Comparison of ENCODE assay signal across 13 cellular contexts in the genomic region with DNA sequence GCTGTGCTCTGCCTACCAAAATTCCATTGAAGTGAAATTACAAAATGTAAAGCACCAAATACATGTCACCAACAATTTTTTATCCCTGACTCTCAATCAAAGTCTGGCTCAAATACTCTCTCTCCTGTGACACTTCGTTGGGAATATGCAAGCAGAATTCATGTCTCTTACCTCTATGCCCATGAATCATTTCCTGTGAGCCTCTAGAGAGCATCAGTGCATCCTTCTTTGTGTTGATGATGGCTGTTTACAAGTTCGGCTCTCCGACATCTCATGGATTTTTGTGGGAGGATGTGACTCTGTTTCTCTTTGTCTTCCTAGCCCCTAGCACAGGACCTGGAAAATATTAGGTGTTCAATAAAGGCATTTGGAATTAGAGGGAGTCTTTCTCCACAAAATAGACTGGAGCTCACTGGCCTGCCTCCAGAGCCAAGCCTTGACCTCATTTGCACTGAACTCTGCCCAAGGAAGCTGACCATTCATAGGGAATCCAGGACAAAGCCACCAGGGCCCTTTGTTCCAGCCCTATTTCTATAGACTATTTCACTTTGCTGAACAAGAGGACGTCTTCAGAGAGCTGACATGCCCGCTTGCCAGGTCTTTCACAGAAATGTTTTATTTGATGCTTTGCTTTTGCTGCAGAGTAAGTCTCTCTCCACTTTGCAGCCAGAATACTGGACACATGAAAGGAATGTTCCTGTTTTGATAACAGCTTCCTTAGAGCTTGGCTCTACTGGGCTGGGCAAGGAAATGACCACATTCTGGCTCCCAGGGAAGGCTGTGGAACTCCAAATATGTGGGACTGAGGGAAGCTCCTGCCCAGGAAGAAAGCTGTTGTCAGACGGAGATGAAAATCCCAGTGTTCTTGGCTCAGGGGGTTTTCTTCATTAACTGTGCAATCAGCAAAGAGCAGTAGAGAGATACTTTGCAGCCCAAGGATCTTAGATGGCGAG.
DNase-seq lines count a peak whose midpoint lies in the region; ATAC-seq and TF ChIP-seq lines count a peak whose summit lies in the region.
"Had no signal": no experiment of that assay in that cellular context is flagged by ENCODE, and none has a peak within 500 bp of the region (broad histone marks: within the 10 kb centered on the region; RNA-seq: fewer than 3 reads in every experiment).

No MANE protein-coding gene starts in this region.

- H3K36me3 Mint-ChIP-seq in HFFc6 (ENCODE audit: low read depth), result peaks cover 8% of the 10 kb centered on the region

- H3K79me2 ChIP-seq in hepatocyte, result no peaks in the 10 kb centered on the region

- peaks cover 6% of the 10 kb centered on the region for H3K9me3 Mint-ChIP-seq in HFFc6
- H3K9me3 Mint-ChIP-seq: activated T-cell treated with anti-CD3 and anti-CD28 coated beads, Interleukin-2, amount 50 U/mL, for 72 hours; effector memory CD8-positive, alpha-beta T cell had no signal

- H3K27ac ChIP-seq in hepatocyte, result peak overlapping the region; percentile 39
- H3K27ac ChIP-seq: KMS-11 had no signal

- WGBS in hepatocyte (ENCODE audit: low lambda C conversion rate, missing lambda C conversion rate), result 76% methylated on average over 7 of the region's 7 CpGs

- DNase-seq in HFFc6, result peak; percentile 93
- DNase-seq in astrocyte of the hippocampus (ENCODE audit: low read depth, low spot score), result peak; percentile 95
- peak; percentile 13 for DNase-seq in hepatocyte (ENCODE audit: low spot score)
- DNase-seq in smooth muscle cell of the brain vasculature (ENCODE audit: low read depth, low spot score), result peak; percentile 54
- no peak for DNase-seq in activated effector memory CD4-positive, alpha-beta T cell treated with anti-CD3 and anti-CD28 coated beads, Interleukin-2, amount 50 U/mL, for 16 hours
- no peak for DNase-seq in NCI-H2081 treated with DMSO at 0.1 percent for 48 hours (lab: John Stamatoyannopoulos, UW)
- DNase-seq: activated T-cell treated with anti-CD3 and anti-CD28 coated beads, Interleukin-2, amount 50 U/mL, for 72 hours; effector memory CD8-positive, alpha-beta T cell; NCI-H510A treated with DMSO at 0.1 percent for 48 hours; T-helper 9 cell had no signal

- no peak overlapping the region for H2AFZ ChIP-seq in hepatocyte

- H3K36me3 ChIP-seq in hepatocyte (replicated peaks; ENCODE audit: insufficient read depth, low read depth), result no peaks in the 10 kb centered on the region

- no peak for TF ChIP-seq CTCF in HFFc6 (IDR thresholded peaks at IDR 0.05)
- TF ChIP-seq CTCF in hepatocyte (IDR thresholded peaks at IDR 0.05; ENCODE audit: poor library complexity), result no peak

- H3K4me2 ChIP-seq in hepatocyte, result peak overlapping the region; percentile 12
- H3K4me2 ChIP-seq: KMS-11 had no signal

- no peaks in the 10 kb centered on the region; the same call in 1 of the 2 replicates for H3K27me3 Mint-ChIP-seq in HFFc6 (ENCODE audit: insufficient read depth)
- H3K27me3 Mint-ChIP-seq: effector memory CD8-positive, alpha-beta T cell had no signal

- H3K4me3 Mint-ChIP-seq in HFFc6, result peak overlapping the region; percentile 84
- H3K4me3 Mint-ChIP-seq: activated T-cell treated with anti-CD3 and anti-CD28 coated beads, Interleukin-2, amount 50 U/mL, for 72 hours; effector memory CD8-positive, alpha-beta T cell; nephron had no signal

- ATAC-seq in activated CD4-positive, CD25-positive, alpha-beta regulatory T cell treated with anti-CD3 and anti-CD28 coated beads, Interleukin-2, amount 50 U/mL, for 24 hours, result no peak
- ATAC-seq: activated T-cell treated with anti-CD3 and anti-CD28 coated beads, Interleukin-2, amount 50 U/mL, for 72 hours; effector memory CD8-positive, alpha-beta T cell had no signal

- no peaks in the 10 kb centered on the region for H3K9me3 ChIP-seq in hepatocyte (ENCODE audit: low read depth)

- no peaks in the 10 kb centered on the region for H3K27me3 ChIP-seq in hepatocyte

- peaks cover 69% of the 10 kb centered on the region for H3K4me1 Mint-ChIP-seq in HFFc6 (ENCODE audit: low read depth)

- no peaks in the 10 kb centered on the region for H4K20me1 ChIP-seq in hepatocyte (ENCODE audit: insufficient read depth, poor library complexity, severe bottlenecking)

- H3K27ac Mint-ChIP-seq in HFFc6, result peak overlapping the region; percentile 96
- H3K27ac Mint-ChIP-seq: activated T-cell treated with anti-CD3 and anti-CD28 coated beads, Interleukin-2, amount 50 U/mL, for 72 hours; effector memory CD8-positive, alpha-beta T cell had no signal

- no peaks in the 10 kb centered on the region for H3K9me2 ChIP-seq in hepatocyte (replicated peaks; ENCODE audit: insufficient read depth)

- H3K4me1 ChIP-seq in hepatocyte (ENCODE audit: insufficient read depth), result peaks cover 5% of the 10 kb centered on the region

- no peak overlapping the region for H3K4me3 ChIP-seq in hepatocyte

Comparison
In these comparisons a context has a peak if more than half of its experiments do, and no peak if none do; other contexts are left out.
1. DNase-seq: peak in HFFc6 (single experiment), astrocyte of the hippocampus (single experiment), hepatocyte (single experiment) and smooth muscle cell of the brain vasculature (single experiment); none in activated effector memory CD4-positive, alpha-beta T cell treated with anti-CD3 and anti-CD28 coated beads, Interleukin-2, amount 50 U/mL, for 16 hours (single experiment) and NCI-H2081 treated with DMSO at 0.1 percent for 48 hours (single experiment).